In the genomic region with DNA sequence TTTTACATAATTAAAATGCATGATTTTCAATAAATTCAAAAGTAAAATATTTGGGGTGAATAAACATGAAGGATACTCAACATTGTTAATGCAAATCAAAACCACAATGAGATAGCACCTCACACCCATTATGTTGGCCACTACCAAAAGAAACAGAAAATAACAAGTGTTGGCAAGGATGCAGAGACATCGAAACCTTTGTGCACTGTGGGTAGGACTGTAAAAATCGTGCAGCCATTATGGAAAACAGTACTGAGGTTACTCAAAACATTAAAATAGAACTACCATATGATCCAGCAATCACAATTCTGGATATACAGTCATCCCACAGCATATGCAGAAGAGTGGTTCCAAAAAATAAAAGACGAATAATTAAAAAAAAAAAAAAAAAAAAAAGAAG, we compare ENCODE assay signal across 1 cellular context.
TF ChIP-seq lines count a peak whose summit lies in the region.

No MANE protein-coding gene starts in this region.

TF ChIP-seq in K562, 482 proteins besides CTCF, POLR2A, EP300 and RAD21:
- TF ChIP-seq RBM25 (IDR thresholded peaks at IDR 0.05; ENCODE audit: low read depth, low read length, severe bottlenecking): peak; percentile 62
- peak; percentile 73 for TF ChIP-seq ZFP36 (IDR thresholded peaks at IDR 0.05; ENCODE audit: low read depth, low read length, partially characterized antibody)
- 0 out of 2 replicates have a peak, but pooled peaks have one; percentile 2 for TF ChIP-seq ZNF384 (IDR thresholded peaks at IDR 0.05; ENCODE audit: low read depth, low read length)
- TF ChIP-seq DLX4 (CRISPR knock-in tag; IDR thresholded peaks at IDR 0.05): no peak
